Comparison of ENCODE assay signal across 8 cellular contexts in genomic region chr19:6110360-6110977, GRCh38. TPM values are rescaled to one million over a fixed set of nuclear protein-coding genes. Genes with fewer than 3 reads are reported as not detected.
DNase-seq lines count a peak whose midpoint lies in the region; TF ChIP-seq lines count a peak whose summit lies in the region.

TSS of gene RFX2 (minus strand) at chr19:6110500. CDS start at chr19:6047496, 63,004 bp downstream.

- peak; percentile 41 for TF ChIP-seq RAD21 in neural cell (conservative IDR thresholded peaks at IDR 0.05)

- peaks cover 24% of the 10 kb centered on the region for H3K4me1 Mint-ChIP-seq in stimulated activated naive CD8-positive, alpha-beta T cell treated with anti-CD3 and anti-CD28 coated beads, Interleukin-15, Interleukin-2, amounts not matched to agents 100 ng/mL and 50 ng/mL, for 24 hours (ENCODE audit: low read depth)

- TF ChIP-seq EP300 in neural cell (conservative IDR thresholded peaks at IDR 0.05; ENCODE audit: poor library complexity, severe bottlenecking) = peak; percentile 51

- H3K36me3 ChIP-seq in MM.1S (replicated peaks; ENCODE audit: insufficient read depth, low read length) (no peaks in the 10 kb centered on the region), neural cell (ENCODE audit: insufficient read depth, low read length) (no peaks in the 10 kb centered on the region)

- no peaks in the 10 kb centered on the region for H3K4me1 ChIP-seq in MM.1S (ENCODE audit: low read length)

- peak within 1 kb of the TSS; percentile 85 for H3K27ac Mint-ChIP-seq in stimulated activated naive CD8-positive, alpha-beta T cell treated with anti-CD3 and anti-CD28 coated beads, Interleukin-15, Interleukin-2, amounts not matched to agents 100 ng/mL and 50 ng/mL, for 24 hours

- H3K9me3 Mint-ChIP-seq in stimulated activated naive CD8-positive, alpha-beta T cell treated with anti-CD3 and anti-CD28 coated beads, Interleukin-15, Interleukin-2, amounts not matched to agents 100 ng/mL and 50 ng/mL, for 24 hours = no peaks in the 10 kb centered on the region

- peaks cover 66% of the 10 kb centered on the region for H3K27me3 ChIP-seq in MM.1S (replicated peaks; ENCODE audit: insufficient read depth, low read length)
- peaks cover 16% of the 10 kb centered on the region for H3K27me3 ChIP-seq in neural cell (ENCODE audit: insufficient read depth, low read depth, low read length)

- H3K36me3 Mint-ChIP-seq in stimulated activated naive CD8-positive, alpha-beta T cell treated with anti-CD3 and anti-CD28 coated beads, Interleukin-15, Interleukin-2, amounts not matched to agents 100 ng/mL and 50 ng/mL, for 24 hours (ENCODE audit: low read depth) = no peaks in the 10 kb centered on the region

- H3K79me2 ChIP-seq in MM.1S (ENCODE audit: low read length) (no peaks in the 10 kb centered on the region), neural cell (replicated peaks; ENCODE audit: insufficient read depth, low read length) (no peaks in the 10 kb centered on the region)

- H3K9me3 ChIP-seq in MM.1S (replicated peaks; ENCODE audit: insufficient read depth, low read length) (no peaks in the 10 kb centered on the region), neural cell (ENCODE audit: low read length) (no peaks in the 10 kb centered on the region)

- peaks cover 17% of the 10 kb centered on the region for H3K27me3 Mint-ChIP-seq in stimulated activated naive CD8-positive, alpha-beta T cell treated with anti-CD3 and anti-CD28 coated beads, Interleukin-15, Interleukin-2, amounts not matched to agents 100 ng/mL and 50 ng/mL, for 24 hours

- H3F3A ChIP-seq in MM.1S (ENCODE audit: insufficient read depth, low read length) = 0 out of 2 replicates have a peak, but pooled peaks cover 2% of the 10 kb centered on the region
- peaks cover 3% of the 10 kb centered on the region for H3F3A ChIP-seq in neural cell (ENCODE audit: insufficient read depth, low read length, poor library complexity, severe bottlenecking)

- H2AFZ ChIP-seq in MM.1S (ENCODE audit: low read length) (peak within 1 kb of the TSS; percentile 19; the same call in 1 of the 2 replicates), neural cell (ENCODE audit: low read depth, low read length) (no peak within 1 kb of the TSS)

- H3K27ac ChIP-seq in MM.1S (ENCODE audit: low read length) (no peak within 1 kb of the TSS), neural cell (ENCODE audit: low read length) (no peak within 1 kb of the TSS)

- H3K9ac ChIP-seq in MM.1S (ENCODE audit: low read length) = peak within 1 kb of the TSS; percentile 34; the same call in 1 of the 2 replicates
- peak within 1 kb of the TSS; percentile 31 for H3K9ac ChIP-seq in neural cell (ENCODE audit: low read length)

- peak within 1 kb of the TSS; percentile 92 for H3K4me3 Mint-ChIP-seq in stimulated activated naive CD8-positive, alpha-beta T cell treated with anti-CD3 and anti-CD28 coated beads, Interleukin-15, Interleukin-2, amounts not matched to agents 100 ng/mL and 50 ng/mL, for 24 hours

- peak within 1 kb of the TSS; percentile 46; the same call in 1 of the 2 replicates for H3K4me2 ChIP-seq in MM.1S (ENCODE audit: low read depth, low read length)
- H3K4me2 ChIP-seq in neural cell (ENCODE audit: low read length) = peak within 1 kb of the TSS; percentile 78

- no peaks in the 10 kb centered on the region for H3K9me2 ChIP-seq in MM.1S (replicated peaks; ENCODE audit: insufficient read depth, low read length)
- H3K9me2 ChIP-seq in neural cell (ENCODE audit: insufficient read depth, low read length) = no peaks in the 10 kb centered on the region

- DNase-seq in GDM1 (lab: John Stamatoyannopoulos, UW) (peak; percentile 99), HCEC 1CT (peak; percentile 99), MM.1S (peak; percentile 94), SHP77 (lab: John Stamatoyannopoulos, UW) (peak; percentile 98), fibroblast of the conjunctiva (ENCODE audit: low read depth) (peak; percentile 98)
- DNase-seq in activated effector memory CD4-positive, alpha-beta T cell treated with anti-CD3 and anti-CD28 coated beads, Interleukin-2, amount 50 U/mL, for 16 hours = peak; percentile 100

- no peak for TF ChIP-seq CTCF in MM.1S (IDR thresholded peaks at IDR 0.05; ENCODE audit: low read length)
- no peak for TF ChIP-seq CTCF in neural cell (IDR thresholded peaks at IDR 0.05; ENCODE audit: poor library complexity, severe bottlenecking)

- H3K4me3 ChIP-seq in MM.1S (ENCODE audit: low read length) (peak within 1 kb of the TSS; percentile 43; the same call in 1 of the 2 replicates), neural cell (ENCODE audit: low read length) (peak within 1 kb of the TSS; percentile 67)

- no peaks in the 10 kb centered on the region for H4K20me1 ChIP-seq in MM.1S (ENCODE audit: insufficient read depth, low read length)
- H4K20me1 ChIP-seq in neural cell (ENCODE audit: insufficient read depth) = no peaks in the 10 kb centered on the region

TF ChIP-seq in neural cell, 6 proteins besides CTCF, POLR2A, EP300 and RAD21:
- peak; percentile 39 for TF ChIP-seq POLR2AphosphoS5 (IDR thresholded peaks at IDR 0.05)
- TF ChIP-seq, protein P1, sequence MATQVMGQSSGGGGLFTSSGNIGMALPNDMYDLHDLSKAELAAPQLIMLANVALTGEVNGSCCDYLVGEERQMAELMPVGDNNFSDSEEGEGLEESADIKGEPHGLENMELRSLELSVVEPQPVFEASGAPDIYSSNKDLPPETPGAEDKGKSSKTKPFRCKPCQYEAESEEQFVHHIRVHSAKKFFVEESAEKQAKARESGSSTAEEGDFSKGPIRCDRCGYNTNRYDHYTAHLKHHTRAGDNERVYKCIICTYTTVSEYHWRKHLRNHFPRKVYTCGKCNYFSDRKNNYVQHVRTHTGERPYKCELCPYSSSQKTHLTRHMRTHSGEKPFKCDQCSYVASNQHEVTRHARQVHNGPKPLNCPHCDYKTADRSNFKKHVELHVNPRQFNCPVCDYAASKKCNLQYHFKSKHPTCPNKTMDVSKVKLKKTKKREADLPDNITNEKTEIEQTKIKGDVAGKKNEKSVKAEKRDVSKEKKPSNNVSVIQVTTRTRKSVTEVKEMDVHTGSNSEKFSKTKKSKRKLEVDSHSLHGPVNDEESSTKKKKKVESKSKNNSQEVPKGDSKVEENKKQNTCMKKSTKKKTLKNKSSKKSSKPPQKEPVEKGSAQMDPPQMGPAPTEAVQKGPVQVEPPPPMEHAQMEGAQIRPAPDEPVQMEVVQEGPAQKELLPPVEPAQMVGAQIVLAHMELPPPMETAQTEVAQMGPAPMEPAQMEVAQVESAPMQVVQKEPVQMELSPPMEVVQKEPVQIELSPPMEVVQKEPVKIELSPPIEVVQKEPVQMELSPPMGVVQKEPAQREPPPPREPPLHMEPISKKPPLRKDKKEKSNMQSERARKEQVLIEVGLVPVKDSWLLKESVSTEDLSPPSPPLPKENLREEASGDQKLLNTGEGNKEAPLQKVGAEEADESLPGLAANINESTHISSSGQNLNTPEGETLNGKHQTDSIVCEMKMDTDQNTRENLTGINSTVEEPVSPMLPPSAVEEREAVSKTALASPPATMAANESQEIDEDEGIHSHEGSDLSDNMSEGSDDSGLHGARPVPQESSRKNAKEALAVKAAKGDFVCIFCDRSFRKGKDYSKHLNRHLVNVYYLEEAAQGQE (IDR thresholded peaks at IDR 0.05; ENCODE audit: borderline replicate concordance) = no peak
- TF ChIP-seq MXI1 (conservative IDR thresholded peaks at IDR 0.05; ENCODE audit: poor library complexity, severe bottlenecking) = peak; percentile 97
TF ChIP-seq in neural cell: peak in this region for 2.

RNA-seq across cellular contexts. Expression of gene RFX2, which starts in this region (rescaled TPM):
- 0.69 and 5.8 TPM in 2 replicates for polyA plus RNA-seq in neural cell
- polyA minus RNA-seq in neural cell = 3.6 and 4.1 TPM in 2 replicates
